2 cellular contexts compared by ENCODE assay signal in genomic region chr13:66341038-66341437, GRCh38.
TF ChIP-seq lines count a peak whose summit lies in the region.

No MANE protein-coding gene starts in this region.

TF ChIP-seq in GM23338, 12 proteins besides CTCF, POLR2A, EP300 and RAD21:
- no peak for TF ChIP-seq ZNF462 (CRISPR knock-in tag; IDR thresholded peaks at IDR 0.05)
- TF ChIP-seq ZNF114 (CRISPR knock-in tag; IDR thresholded peaks at IDR 0.05) = no peak
- no peak for TF ChIP-seq REST (IDR thresholded peaks at IDR 0.05; ENCODE audit: unreplicated experiment)
- no peak for TF ChIP-seq POLR2AphosphoS5 (IDR thresholded peaks at IDR 0.05; ENCODE audit: low read depth)
- TF ChIP-seq ZNF331 (CRISPR knock-in tag; IDR thresholded peaks at IDR 0.05; ENCODE audit: low read depth) = no peak
- no peak for TF ChIP-seq STAT1 (IDR thresholded peaks at IDR 0.05; ENCODE audit: unreplicated experiment)
- TF ChIP-seq CREB1 (CRISPR knock-in tag; IDR thresholded peaks at IDR 0.05; ENCODE audit: low read depth) = no peak
- TF ChIP-seq EZH2phosphoT487 (IDR thresholded peaks at IDR 0.05; ENCODE audit: unreplicated experiment) = no peak
- TF ChIP-seq ETS1 (IDR thresholded peaks at IDR 0.05) = no peak
- no peak for TF ChIP-seq NANOG (IDR thresholded peaks at IDR 0.05; ENCODE audit: borderline replicate concordance)
- TF ChIP-seq EZH2 (IDR thresholded peaks at IDR 0.05; ENCODE audit: low read depth, unreplicated experiment) = no peak
- TF ChIP-seq JUNB (IDR thresholded peaks at IDR 0.05; ENCODE audit: unreplicated experiment) = no peak

TF ChIP-seq in WTC11, 78 proteins besides CTCF, POLR2A, EP300 and RAD21 (continued from another document):
- TF ChIP-seq ARID4B (CRISPR knock-in tag; IDR thresholded peaks at IDR 0.05; ENCODE audit: borderline replicate concordance) (no peak), NFATC4 (CRISPR knock-in tag; IDR thresholded peaks at IDR 0.05) (no peak), SOX15 (CRISPR knock-in tag; IDR thresholded peaks at IDR 0.05) (no peak), E2F5 (CRISPR knock-in tag; IDR thresholded peaks at IDR 0.05) (no peak), ZBTB21 (CRISPR knock-in tag; IDR thresholded peaks at IDR 0.05; ENCODE audit: borderline replicate concordance) (no peak), IRF1 (CRISPR knock-in tag; IDR thresholded peaks at IDR 0.05) (no peak), ZNF423 (CRISPR knock-in tag; IDR thresholded peaks at IDR 0.05) (no peak), RELA (CRISPR knock-in tag; IDR thresholded peaks at IDR 0.05; ENCODE audit: borderline replicate concordance) (no peak), SMAD3 (CRISPR knock-in tag; IDR thresholded peaks at IDR 0.05; ENCODE audit: borderline replicate concordance) (no peak), USF2 (CRISPR knock-in tag; IDR thresholded peaks at IDR 0.05) (no peak), TEAD4 (CRISPR knock-in tag; IDR thresholded peaks at IDR 0.05) (no peak), ATF1 (CRISPR knock-in tag; IDR thresholded peaks at IDR 0.05) (no peak), USF1 (CRISPR knock-in tag; IDR thresholded peaks at IDR 0.05) (no peak), ERG (CRISPR knock-in tag; IDR thresholded peaks at IDR 0.05) (no peak)
